In the genomic region with DNA sequence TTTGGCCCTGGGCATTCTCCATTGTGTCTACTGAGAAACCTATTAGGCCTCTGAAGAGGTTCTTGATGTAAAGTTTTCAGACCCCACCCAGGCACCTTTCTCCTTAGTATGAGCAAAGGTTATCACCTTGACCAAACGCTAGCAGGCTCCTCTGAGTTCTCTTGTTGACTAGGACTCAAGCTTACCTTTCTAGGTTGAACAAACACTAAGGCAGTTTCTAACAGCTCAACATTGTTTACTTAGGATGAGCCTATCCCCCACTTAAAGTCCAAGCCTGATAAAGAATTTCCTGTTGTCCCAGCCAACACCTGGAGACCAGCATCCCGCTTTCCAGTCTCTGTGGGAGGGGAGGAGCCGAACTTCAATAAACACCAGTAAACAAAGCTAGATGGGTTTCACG, we compare ENCODE assay signal across 1 cellular context.
TF ChIP-seq lines count a peak whose summit lies in the region.

No MANE protein-coding gene starts in this region.

TF ChIP-seq in HepG2, 621 proteins besides CTCF, POLR2A, EP300 and RAD21 (continued from another document and continues in another):
- TF ChIP-seq, protein P1, sequence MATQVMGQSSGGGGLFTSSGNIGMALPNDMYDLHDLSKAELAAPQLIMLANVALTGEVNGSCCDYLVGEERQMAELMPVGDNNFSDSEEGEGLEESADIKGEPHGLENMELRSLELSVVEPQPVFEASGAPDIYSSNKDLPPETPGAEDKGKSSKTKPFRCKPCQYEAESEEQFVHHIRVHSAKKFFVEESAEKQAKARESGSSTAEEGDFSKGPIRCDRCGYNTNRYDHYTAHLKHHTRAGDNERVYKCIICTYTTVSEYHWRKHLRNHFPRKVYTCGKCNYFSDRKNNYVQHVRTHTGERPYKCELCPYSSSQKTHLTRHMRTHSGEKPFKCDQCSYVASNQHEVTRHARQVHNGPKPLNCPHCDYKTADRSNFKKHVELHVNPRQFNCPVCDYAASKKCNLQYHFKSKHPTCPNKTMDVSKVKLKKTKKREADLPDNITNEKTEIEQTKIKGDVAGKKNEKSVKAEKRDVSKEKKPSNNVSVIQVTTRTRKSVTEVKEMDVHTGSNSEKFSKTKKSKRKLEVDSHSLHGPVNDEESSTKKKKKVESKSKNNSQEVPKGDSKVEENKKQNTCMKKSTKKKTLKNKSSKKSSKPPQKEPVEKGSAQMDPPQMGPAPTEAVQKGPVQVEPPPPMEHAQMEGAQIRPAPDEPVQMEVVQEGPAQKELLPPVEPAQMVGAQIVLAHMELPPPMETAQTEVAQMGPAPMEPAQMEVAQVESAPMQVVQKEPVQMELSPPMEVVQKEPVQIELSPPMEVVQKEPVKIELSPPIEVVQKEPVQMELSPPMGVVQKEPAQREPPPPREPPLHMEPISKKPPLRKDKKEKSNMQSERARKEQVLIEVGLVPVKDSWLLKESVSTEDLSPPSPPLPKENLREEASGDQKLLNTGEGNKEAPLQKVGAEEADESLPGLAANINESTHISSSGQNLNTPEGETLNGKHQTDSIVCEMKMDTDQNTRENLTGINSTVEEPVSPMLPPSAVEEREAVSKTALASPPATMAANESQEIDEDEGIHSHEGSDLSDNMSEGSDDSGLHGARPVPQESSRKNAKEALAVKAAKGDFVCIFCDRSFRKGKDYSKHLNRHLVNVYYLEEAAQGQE (IDR thresholded peaks at IDR 0.05; ENCODE audit: borderline replicate concordance in 1 of 2, low read depth in 1 of 2, low read length in 2 of 2), result peak in 1 of 2 experiments; percentile 42; a peak in 1 of 4 replicates
- TF ChIP-seq ZNF430 (CRISPR knock-in tag; IDR thresholded peaks at IDR 0.05) (no peak), MIXL1 (CRISPR knock-in tag; IDR thresholded peaks at IDR 0.05) (0 out of 2 replicates have a peak, but pooled peaks have one; percentile 15), ZNF567 (CRISPR knock-in tag; IDR thresholded peaks at IDR 0.05; ENCODE audit: borderline replicate concordance) (no peak), ZNF672 (CRISPR knock-in tag; IDR thresholded peaks at IDR 0.05) (no peak), GATAD2A (CRISPR knock-in tag; IDR thresholded peaks at IDR 0.05) (peak; percentile 53; the same call in 1 of the 2 replicates), HES4 (CRISPR knock-in tag; IDR thresholded peaks at IDR 0.05; ENCODE audit: borderline replicate concordance) (no peak), SP140L (CRISPR knock-in tag; IDR thresholded peaks at IDR 0.05; ENCODE audit: borderline replicate concordance) (no peak), ZNF3 (CRISPR knock-in tag; IDR thresholded peaks at IDR 0.05) (no peak), POGZ (CRISPR knock-in tag; IDR thresholded peaks at IDR 0.05) (0 out of 2 replicates have a peak, but pooled peaks have one; percentile 13), ETV6 (CRISPR knock-in tag; conservative IDR thresholded peaks at IDR 0.05) (no peak), NKX3-1 (CRISPR knock-in tag; IDR thresholded peaks at IDR 0.05) (no peak), EHMT2 (IDR thresholded peaks at IDR 0.05; ENCODE audit: borderline replicate concordance, low read depth, low read length) (peak; percentile 30; the same call in 1 of the 2 replicates), SOX5 (CRISPR knock-in tag; IDR thresholded peaks at IDR 0.05; ENCODE audit: borderline replicate concordance) (peak; percentile 63; the same call in 1 of the 2 replicates), SMARCE1 (IDR thresholded peaks at IDR 0.05; ENCODE audit: borderline replicate concordance) (no peak), CEBPB (IDR thresholded peaks at IDR 0.05; ENCODE audit: borderline replicate concordance, low read depth, low read length) (no peak), FOXP1 (IDR thresholded peaks at IDR 0.05) (no peak), FOXP1 (CRISPR knock-in tag; IDR thresholded peaks at IDR 0.05) (peak; percentile 80), RCOR2 (CRISPR knock-in tag; IDR thresholded peaks at IDR 0.05) (no peak), MATR3 (CRISPR knock-in tag; IDR thresholded peaks at IDR 0.05) (no peak), NR2F2 (IDR thresholded peaks at IDR 0.05; ENCODE audit: borderline replicate concordance, low read depth) (peak; percentile 63), RBAK (CRISPR knock-in tag; IDR thresholded peaks at IDR 0.05) (no peak), HNRNPLL (IDR thresholded peaks at IDR 0.05; ENCODE audit: low read depth, low read length, poor library complexity, severe bottlenecking) (no peak), HHEX (CRISPR knock-in tag; IDR thresholded peaks at IDR 0.05) (peak; percentile 63; the same call in 1 of the 2 replicates), RXRB (CRISPR knock-in tag; IDR thresholded peaks at IDR 0.05; ENCODE audit: borderline replicate concordance) (peak; percentile 79), AKAP8 (CRISPR knock-in tag; IDR thresholded peaks at IDR 0.05) (no peak), NPAS2 (CRISPR knock-in tag; IDR thresholded peaks at IDR 0.05; ENCODE audit: borderline replicate concordance) (no peak), HMGA1 (CRISPR knock-in tag; conservative IDR thresholded peaks at IDR 0.05) (no peak), TBL1XR1 (IDR thresholded peaks at IDR 0.05; ENCODE audit: borderline replicate concordance, low read length, partially characterized antibody) (peak; percentile 27), HOXA5 (CRISPR knock-in tag; IDR thresholded peaks at IDR 0.05) (no peak), ZSCAN25 (CRISPR knock-in tag; IDR thresholded peaks at IDR 0.05) (no peak), SP2 (CRISPR knock-in tag; IDR thresholded peaks at IDR 0.05) (no peak), PPARG (CRISPR knock-in tag; conservative IDR thresholded peaks at IDR 0.05) (peak; percentile 94), CCDC6 (CRISPR knock-in tag; IDR thresholded peaks at IDR 0.05) (no peak), ZNF550 (CRISPR knock-in tag; IDR thresholded peaks at IDR 0.05; ENCODE audit: borderline replicate concordance) (no peak)
- TF ChIP-seq, protein P2, sequence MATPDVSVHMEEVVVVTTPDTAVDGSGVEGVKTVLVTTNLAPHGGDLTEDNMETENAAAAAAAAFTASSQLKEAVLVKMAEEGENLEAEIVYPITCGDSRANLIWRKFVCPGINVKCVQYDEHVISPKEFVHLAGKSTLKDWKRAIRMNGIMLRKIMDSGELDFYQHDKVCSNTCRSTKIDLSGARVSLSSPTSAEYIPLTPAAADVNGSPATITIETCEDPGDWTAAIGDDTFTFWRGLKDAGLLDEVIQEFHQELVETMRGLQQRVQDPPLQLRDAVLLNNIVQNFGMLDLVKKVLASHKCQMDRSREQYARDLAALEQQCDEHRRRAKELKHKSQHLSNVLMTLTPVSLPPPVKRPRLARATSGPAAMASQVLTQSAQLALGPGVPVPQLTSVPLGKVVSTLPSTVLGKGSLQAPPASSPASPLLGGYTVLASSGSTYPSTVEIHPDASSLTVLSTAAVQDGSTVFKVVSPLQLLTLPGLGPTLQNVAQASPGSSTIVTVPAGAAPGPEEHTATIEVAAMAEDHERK (CRISPR knock-in tag; IDR thresholded peaks at IDR 0.05; ENCODE audit: low read depth), result no peak
- TF ChIP-seq, protein P3, sequence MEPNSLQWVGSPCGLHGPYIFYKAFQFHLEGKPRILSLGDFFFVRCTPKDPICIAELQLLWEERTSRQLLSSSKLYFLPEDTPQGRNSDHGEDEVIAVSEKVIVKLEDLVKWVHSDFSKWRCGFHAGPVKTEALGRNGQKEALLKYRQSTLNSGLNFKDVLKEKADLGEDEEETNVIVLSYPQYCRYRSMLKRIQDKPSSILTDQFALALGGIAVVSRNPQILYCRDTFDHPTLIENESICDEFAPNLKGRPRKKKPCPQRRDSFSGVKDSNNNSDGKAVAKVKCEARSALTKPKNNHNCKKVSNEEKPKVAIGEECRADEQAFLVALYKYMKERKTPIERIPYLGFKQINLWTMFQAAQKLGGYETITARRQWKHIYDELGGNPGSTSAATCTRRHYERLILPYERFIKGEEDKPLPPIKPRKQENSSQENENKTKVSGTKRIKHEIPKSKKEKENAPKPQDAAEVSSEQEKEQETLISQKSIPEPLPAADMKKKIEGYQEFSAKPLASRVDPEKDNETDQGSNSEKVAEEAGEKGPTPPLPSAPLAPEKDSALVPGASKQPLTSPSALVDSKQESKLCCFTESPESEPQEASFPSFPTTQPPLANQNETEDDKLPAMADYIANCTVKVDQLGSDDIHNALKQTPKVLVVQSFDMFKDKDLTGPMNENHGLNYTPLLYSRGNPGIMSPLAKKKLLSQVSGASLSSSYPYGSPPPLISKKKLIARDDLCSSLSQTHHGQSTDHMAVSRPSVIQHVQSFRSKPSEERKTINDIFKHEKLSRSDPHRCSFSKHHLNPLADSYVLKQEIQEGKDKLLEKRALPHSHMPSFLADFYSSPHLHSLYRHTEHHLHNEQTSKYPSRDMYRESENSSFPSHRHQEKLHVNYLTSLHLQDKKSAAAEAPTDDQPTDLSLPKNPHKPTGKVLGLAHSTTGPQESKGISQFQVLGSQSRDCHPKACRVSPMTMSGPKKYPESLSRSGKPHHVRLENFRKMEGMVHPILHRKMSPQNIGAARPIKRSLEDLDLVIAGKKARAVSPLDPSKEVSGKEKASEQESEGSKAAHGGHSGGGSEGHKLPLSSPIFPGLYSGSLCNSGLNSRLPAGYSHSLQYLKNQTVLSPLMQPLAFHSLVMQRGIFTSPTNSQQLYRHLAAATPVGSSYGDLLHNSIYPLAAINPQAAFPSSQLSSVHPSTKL (CRISPR knock-in tag; IDR thresholded peaks at IDR 0.05), result peak; percentile 80
- TF ChIP-seq, protein P4, sequence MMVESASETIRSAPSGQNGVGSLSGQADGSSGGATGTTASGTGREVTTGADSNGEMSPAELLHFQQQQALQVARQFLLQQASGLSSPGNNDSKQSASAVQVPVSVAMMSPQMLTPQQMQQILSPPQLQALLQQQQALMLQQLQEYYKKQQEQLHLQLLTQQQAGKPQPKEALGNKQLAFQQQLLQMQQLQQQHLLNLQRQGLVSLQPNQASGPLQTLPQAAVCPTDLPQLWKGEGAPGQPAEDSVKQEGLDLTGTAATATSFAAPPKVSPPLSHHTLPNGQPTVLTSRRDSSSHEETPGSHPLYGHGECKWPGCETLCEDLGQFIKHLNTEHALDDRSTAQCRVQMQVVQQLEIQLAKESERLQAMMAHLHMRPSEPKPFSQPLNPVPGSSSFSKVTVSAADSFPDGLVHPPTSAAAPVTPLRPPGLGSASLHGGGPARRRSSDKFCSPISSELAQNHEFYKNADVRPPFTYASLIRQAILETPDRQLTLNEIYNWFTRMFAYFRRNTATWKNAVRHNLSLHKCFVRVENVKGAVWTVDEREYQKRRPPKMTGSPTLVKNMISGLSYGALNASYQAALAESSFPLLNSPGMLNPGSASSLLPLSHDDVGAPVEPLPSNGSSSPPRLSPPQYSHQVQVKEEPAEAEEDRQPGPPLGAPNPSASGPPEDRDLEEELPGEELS (CRISPR knock-in tag; IDR thresholded peaks at IDR 0.05), result peak; percentile 80
- TF ChIP-seq, protein P5, sequence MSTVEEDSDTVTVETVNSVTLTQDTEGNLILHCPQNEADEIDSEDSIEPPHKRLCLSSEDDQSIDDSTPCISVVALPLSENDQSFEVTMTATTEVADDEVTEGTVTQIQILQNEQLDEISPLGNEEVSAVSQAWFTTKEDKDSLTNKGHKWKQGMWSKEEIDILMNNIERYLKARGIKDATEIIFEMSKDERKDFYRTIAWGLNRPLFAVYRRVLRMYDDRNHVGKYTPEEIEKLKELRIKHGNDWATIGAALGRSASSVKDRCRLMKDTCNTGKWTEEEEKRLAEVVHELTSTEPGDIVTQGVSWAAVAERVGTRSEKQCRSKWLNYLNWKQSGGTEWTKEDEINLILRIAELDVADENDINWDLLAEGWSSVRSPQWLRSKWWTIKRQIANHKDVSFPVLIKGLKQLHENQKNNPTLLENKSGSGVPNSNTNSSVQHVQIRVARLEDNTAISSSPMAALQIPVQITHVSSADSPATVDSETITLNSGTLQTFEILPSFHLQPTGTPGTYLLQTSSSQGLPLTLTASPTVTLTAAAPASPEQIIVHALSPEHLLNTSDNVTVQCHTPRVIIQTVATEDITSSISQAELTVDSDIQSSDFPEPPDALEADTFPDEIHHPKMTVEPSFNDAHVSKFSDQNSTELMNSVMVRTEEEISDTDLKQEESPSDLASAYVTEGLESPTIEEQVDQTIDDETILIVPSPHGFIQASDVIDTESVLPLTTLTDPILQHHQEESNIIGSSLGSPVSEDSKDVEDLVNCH (CRISPR knock-in tag; IDR thresholded peaks at IDR 0.05), result no peak
- TF ChIP-seq, protein P6, sequence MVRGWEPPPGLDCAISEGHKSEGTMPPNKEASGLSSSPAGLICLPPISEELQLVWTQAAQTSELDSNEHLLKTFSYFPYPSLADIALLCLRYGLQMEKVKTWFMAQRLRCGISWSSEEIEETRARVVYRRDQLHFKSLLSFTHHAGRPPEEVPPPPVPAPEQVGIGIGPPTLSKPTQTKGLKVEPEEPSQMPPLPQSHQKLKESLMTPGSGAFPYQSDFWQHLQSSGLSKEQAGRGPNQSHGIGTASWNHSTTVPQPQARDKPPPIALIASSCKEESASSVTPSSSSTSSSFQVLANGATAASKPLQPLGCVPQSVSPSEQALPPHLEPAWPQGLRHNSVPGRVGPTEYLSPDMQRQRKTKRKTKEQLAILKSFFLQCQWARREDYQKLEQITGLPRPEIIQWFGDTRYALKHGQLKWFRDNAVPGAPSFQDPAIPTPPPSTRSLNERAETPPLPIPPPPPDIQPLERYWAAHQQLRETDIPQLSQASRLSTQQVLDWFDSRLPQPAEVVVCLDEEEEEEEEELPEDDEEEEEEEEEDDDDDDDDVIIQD (CRISPR knock-in tag; IDR thresholded peaks at IDR 0.05; ENCODE audit: low read depth), result peak; percentile 20; the same call in 1 of the 2 replicates
- TF ChIP-seq, protein P7, sequence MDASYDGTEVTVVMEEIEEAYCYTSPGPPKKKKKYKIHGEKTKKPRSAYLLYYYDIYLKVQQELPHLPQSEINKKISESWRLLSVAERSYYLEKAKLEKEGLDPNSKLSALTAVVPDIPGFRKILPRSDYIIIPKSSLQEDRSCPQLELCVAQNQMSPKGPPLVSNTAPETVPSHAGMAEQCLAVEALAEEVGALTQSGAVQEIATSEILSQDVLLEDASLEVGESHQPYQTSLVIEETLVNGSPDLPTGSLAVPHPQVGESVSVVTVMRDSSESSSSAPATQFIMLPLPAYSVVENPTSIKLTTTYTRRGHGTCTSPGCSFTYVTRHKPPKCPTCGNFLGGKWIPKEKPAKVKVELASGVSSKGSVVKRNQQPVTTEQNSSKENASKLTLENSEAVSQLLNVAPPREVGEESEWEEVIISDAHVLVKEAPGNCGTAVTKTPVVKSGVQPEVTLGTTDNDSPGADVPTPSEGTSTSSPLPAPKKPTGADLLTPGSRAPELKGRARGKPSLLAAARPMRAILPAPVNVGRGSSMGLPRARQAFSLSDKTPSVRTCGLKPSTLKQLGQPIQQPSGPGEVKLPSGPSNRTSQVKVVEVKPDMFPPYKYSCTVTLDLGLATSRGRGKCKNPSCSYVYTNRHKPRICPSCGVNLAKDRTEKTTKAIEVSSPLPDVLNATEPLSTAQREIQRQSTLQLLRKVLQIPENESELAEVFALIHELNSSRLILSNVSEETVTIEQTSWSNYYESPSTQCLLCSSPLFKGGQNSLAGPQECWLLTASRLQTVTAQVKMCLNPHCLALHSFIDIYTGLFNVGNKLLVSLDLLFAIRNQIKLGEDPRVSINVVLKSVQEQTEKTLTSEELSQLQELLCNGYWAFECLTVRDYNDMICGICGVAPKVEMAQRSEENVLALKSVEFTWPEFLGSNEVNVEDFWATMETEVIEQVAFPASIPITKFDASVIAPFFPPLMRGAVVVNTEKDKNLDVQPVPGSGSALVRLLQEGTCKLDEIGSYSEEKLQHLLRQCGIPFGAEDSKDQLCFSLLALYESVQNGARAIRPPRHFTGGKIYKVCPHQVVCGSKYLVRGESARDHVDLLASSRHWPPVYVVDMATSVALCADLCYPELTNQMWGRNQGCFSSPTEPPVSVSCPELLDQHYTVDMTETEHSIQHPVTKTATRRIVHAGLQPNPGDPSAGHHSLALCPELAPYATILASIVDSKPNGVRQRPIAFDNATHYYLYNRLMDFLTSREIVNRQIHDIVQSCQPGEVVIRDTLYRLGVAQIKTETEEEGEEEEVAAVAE (CRISPR knock-in tag; IDR thresholded peaks at IDR 0.05; ENCODE audit: borderline replicate concordance), result no peak
- TF ChIP-seq, protein P8, sequence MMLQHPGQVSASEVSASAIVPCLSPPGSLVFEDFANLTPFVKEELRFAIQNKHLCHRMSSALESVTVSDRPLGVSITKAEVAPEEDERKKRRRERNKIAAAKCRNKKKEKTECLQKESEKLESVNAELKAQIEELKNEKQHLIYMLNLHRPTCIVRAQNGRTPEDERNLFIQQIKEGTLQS (CRISPR knock-in tag; IDR thresholded peaks at IDR 0.05), result no peak
